Comparison of ENCODE assay signal across 8 cellular contexts in genomic region chr14:28701733-28702132, GRCh38.
"Had no signal": no experiment of that assay in that cellular context is flagged by ENCODE, and none has a peak within 500 bp of the region (broad histone marks: within the 10 kb centered on the region; RNA-seq: fewer than 3 reads in every experiment).

No MANE protein-coding gene starts in this region.

- H3K4me3 ChIP-seq: GM12878 had no signal

- ATAC-seq: GM12878 had no signal

- DNase-seq: GDM1, GF-D8 had no signal

- FAIRE-seq: G401.6, GM12878, GM12891, GM12892, GM18507, GM19239 had no signal
